In the genomic region with DNA sequence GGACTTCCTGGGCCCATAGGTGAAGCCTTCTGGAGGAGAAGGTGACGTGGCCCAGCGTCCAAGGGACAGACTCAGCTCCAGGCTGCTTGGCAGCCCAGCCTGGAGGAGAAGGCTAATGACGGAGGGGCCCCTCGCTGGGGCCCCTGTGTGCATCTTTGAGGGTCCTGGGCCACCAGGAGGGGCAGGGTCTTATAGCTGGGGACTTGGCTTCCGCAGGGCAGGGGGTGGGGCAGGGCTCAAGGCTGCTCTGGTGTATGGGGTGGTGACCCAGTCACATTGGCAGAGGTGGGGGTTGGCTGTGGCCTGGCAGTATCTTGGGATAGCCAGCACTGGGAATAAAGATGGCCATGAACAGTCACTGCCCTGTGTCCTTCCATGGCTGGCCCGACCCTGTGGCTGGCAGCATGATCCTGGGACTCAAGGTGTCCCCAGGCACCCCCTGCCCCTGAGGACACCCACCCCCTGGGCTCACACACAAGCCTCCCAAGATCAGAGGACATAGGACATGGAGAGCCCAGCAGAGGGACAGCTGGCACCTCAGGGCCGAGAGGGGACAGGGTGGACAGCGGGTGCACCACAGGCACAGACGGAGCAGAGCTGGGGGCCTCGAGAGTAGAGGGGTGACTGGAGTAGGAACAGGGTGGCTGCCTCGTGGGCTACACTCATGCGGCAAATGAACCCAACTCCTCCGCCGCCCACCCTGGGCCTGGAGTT, we compare ENCODE assay signal across 20 cellular contexts. TPM values are rescaled to one million over a fixed set of nuclear protein-coding genes. Genes with fewer than 3 reads are reported as not detected.
A peak's percentile ranks its signal among the peaks of the same experiment; 100 is the strongest.
DNase-seq lines count a peak whose midpoint lies in the region; ATAC-seq and TF ChIP-seq lines count a peak whose summit lies in the region.
"Had no signal": no experiment of that assay in that cellular context is flagged by ENCODE, and none has a peak within 500 bp of the region (broad histone marks: within the 10 kb centered on the region; RNA-seq: fewer than 3 reads in every experiment).

No MANE protein-coding gene starts in this region.

- H3K79me2 ChIP-seq in mammary epithelial cell (ENCODE audit: insufficient read depth, low read length), result peaks cover 32% of the 10 kb centered on the region

- peaks cover 2% of the 10 kb centered on the region for H3K27me3 Mint-ChIP-seq in activated CD4-positive, alpha-beta T cell treated with anti-CD3 and anti-CD28 coated beads, Interleukin-2, amount 10 ng/mL, durations not matched to agents 7 days and 5 days
- H3K27me3 Mint-ChIP-seq: activated CD8-positive, alpha-beta memory T cell treated with anti-CD3 and anti-CD28 coated beads, Interleukin-2, amount 10 ng/mL, durations not matched to agents 7 days and 5 days; CD4-positive, CD25-positive, alpha-beta regulatory T cell; stimulated activated naive CD8-positive, alpha-beta T cell treated with anti-CD3 and anti-CD28 coated beads, Interleukin-15, amount 100 ng/mL, for 72 hours had no signal

- TF ChIP-seq CTCF in mammary epithelial cell (conservative IDR thresholded peaks at IDR 0.05 in 1 of 2, IDR thresholded peaks at IDR 0.05 in 1 of 2; ENCODE audit: extremely low read depth in 1 of 2, insufficient read depth in 1 of 2, low read depth in 1 of 2, low read length in 2 of 2), result no peak
- no peak for TF ChIP-seq CTCF in sigmoid colon (IDR thresholded peaks at IDR 0.05)
- TF ChIP-seq CTCF in uterus (IDR thresholded peaks at IDR 0.05), result no peak

- peak overlapping the region; percentile 64 for H3K27ac Mint-ChIP-seq in activated CD4-positive, alpha-beta T cell treated with anti-CD3 and anti-CD28 coated beads, Interleukin-2, amount 10 ng/mL, durations not matched to agents 7 days and 5 days
- H3K27ac Mint-ChIP-seq: activated CD8-positive, alpha-beta memory T cell treated with anti-CD3 and anti-CD28 coated beads, Interleukin-2, amount 10 ng/mL, durations not matched to agents 7 days and 5 days had no signal

- peaks cover 6% of the 10 kb centered on the region for H4K20me1 ChIP-seq in mammary epithelial cell (ENCODE audit: insufficient read depth, low read length)

- POLR2A ChIA-PET in activated CD4-positive, alpha-beta T cell treated with anti-CD3 and anti-CD28 coated beads, Interleukin-2, amount 10 ng/mL, durations not matched to agents 7 days and 5 days (lab: Charles Lee), result no interaction called here

- in situ Hi-C loops in mammary epithelial cell (cut with MboI; ENCODE audit: low sequenced_read_pairs in 2 of 2), result no loop called here

- H3K4me3 ChIP-seq in mammary epithelial cell (replicated peaks in 1 of 3; ENCODE audit: insufficient read depth in 1 of 3, low read depth in 2 of 3, low read length in 3 of 3), result no peak overlapping the region
- no peak overlapping the region for H3K4me3 ChIP-seq in sigmoid colon
- H3K4me3 ChIP-seq in uterus, result no peak overlapping the region
- H3K4me3 ChIP-seq: left lung, upper lobe of right lung had no signal

- intact Hi-C loops in mammary epithelial cell (cut with micrococcal nuclease), result no loop called here
- intact Hi-C loops in sigmoid colon (cut with DNase I), result loop anchor here (5.0 kb wide), 1 partner anchor 197 kb away; a partner anchor contains a TSS
- intact Hi-C loops in uterus (cut with DNase I; ENCODE audit: low total_unique reads), result no loop called here

- WGBS in mammary epithelial cell (ENCODE audit: low coverage, missing lambda C conversion rate), result 89% methylated on average over 11 of the region's 14 CpGs
- 90% methylated on average over 14 of the region's 14 CpGs for WGBS in sigmoid colon, 2 donors

- no peaks in the 10 kb centered on the region for H3K9me3 ChIP-seq in mammary epithelial cell (replicated peaks; ENCODE audit: insufficient read depth, low read length)
- H3K9me3 ChIP-seq in sigmoid colon, result no peaks in the 10 kb centered on the region
- H3K9me3 ChIP-seq in uterus, result no peaks in the 10 kb centered on the region
- H3K9me3 ChIP-seq: upper lobe of right lung had no signal

- CTCF ChIA-PET in activated CD4-positive, alpha-beta T cell treated with anti-CD3 and anti-CD28 coated beads, Interleukin-2, amount 10 ng/mL, durations not matched to agents 7 days and 5 days (lab: Charles Lee), result interaction anchor here (1.1 to 3.3 kb wide), 3 partner anchors 8 to 113 kb away, joined by 3 to 17 read pairs (median 4); no protein-coding TSS in a partner anchor
- CTCF ChIA-PET in mammary epithelial cell (lab: Charles Lee; ENCODE audit: low non-redundant PET), result no interaction called here

- DNase-seq in activated CD4-positive, alpha-beta T cell treated with anti-CD3 and anti-CD28 coated beads, Interleukin-2, amount 10 ng/mL, durations not matched to agents 7 days and 5 days, result no peak
- no peak for DNase-seq in activated CD4-positive, alpha-beta T cell treated with anti-CD3 and anti-CD28 coated beads, Interleukin-2, amount 50 U/mL, for 48 hours
- DNase-seq in mammary epithelial cell (no peak), sigmoid colon (peak; percentile 62), uterus (no peak)
- DNase-seq: activated CD4-positive, CD25-positive, alpha-beta regulatory T cell treated with anti-CD3 and anti-CD28 coated beads, Interleukin-2, amount 50 U/mL, for 72 hours; activated CD8-positive, alpha-beta memory T cell treated with anti-CD3 and anti-CD28 coated beads, Interleukin-2, amount 10 ng/mL, durations not matched to agents 7 days and 5 days; activated effector memory CD4-positive, alpha-beta T cell treated with anti-CD3 and anti-CD28 coated beads, Interleukin-2, amount 50 U/mL, for 16 hours; CD4-positive, CD25-positive, alpha-beta regulatory T cell; foreskin melanocyte; naive B cell; NCI-H1930; SHP77; stimulated activated CD4-positive, alpha-beta T cell treated with anti-CD3 and anti-CD28 coated beads, Interleukin-15, amount 100 ng/mL, for 24 hours; stimulated activated naive CD8-positive, alpha-beta T cell treated with anti-CD3 and anti-CD28 coated beads, Interleukin-15, amount 100 ng/mL, for 72 hours; T-helper 9 cell; upper lobe of right lung had no signal

- H3K27me3 ChIP-seq in mammary epithelial cell (ENCODE audit: insufficient read depth, low read length), result no peaks in the 10 kb centered on the region
- peaks cover 0 to 15% (median 14%) of the 10 kb centered on the region in 3 donors for H3K27me3 ChIP-seq in sigmoid colon
- H3K27me3 ChIP-seq in uterus, result no peaks in the 10 kb centered on the region
- H3K27me3 ChIP-seq: left lung, upper lobe of right lung had no signal

- TF ChIP-seq EP300 in sigmoid colon (IDR thresholded peaks at IDR 0.05), result no peak

- no peak for TF ChIP-seq POLR2A in sigmoid colon (IDR thresholded peaks at IDR 0.05)
- TF ChIP-seq POLR2A in uterus (IDR thresholded peaks at IDR 0.05), result no peak

- H3K36me3 ChIP-seq in mammary epithelial cell (ENCODE audit: insufficient read depth, low read length), result peaks cover 12% of the 10 kb centered on the region
- H3K36me3 ChIP-seq in sigmoid colon, result no peaks in the 10 kb centered on the region
- no peaks in the 10 kb centered on the region for H3K36me3 ChIP-seq in uterus
- H3K36me3 ChIP-seq: upper lobe of right lung had no signal

- TSS peak; percentile 92 for BruUV-seq in mammary epithelial cell (replicated peaks; lab: Mats Ljungman, UMichigan)

- H3K27ac ChIP-seq in mammary epithelial cell (ENCODE audit: insufficient read depth, low read depth, low read length) (no peak overlapping the region), sigmoid colon (peak overlapping the region in 1 of 4 donors; percentile 73), uterus (no peak overlapping the region)
- H3K27ac ChIP-seq: left lung, upper lobe of right lung had no signal

- peaks cover 11% of the 10 kb centered on the region for H3K4me1 Mint-ChIP-seq in activated CD4-positive, alpha-beta T cell treated with anti-CD3 and anti-CD28 coated beads, Interleukin-2, amount 10 ng/mL, durations not matched to agents 7 days and 5 days

- no peak overlapping the region for H3K4me2 ChIP-seq in mammary epithelial cell (ENCODE audit: insufficient read depth, low read depth, low read length)

- H2AFZ ChIP-seq in mammary epithelial cell (ENCODE audit: low read depth, low read length), result no peak overlapping the region

- H3K4me3 Mint-ChIP-seq in activated CD4-positive, alpha-beta T cell treated with anti-CD3 and anti-CD28 coated beads, Interleukin-2, amount 10 ng/mL, durations not matched to agents 7 days and 5 days, result no peak overlapping the region
- H3K4me3 Mint-ChIP-seq: activated CD8-positive, alpha-beta memory T cell treated with anti-CD3 and anti-CD28 coated beads, Interleukin-2, amount 10 ng/mL, durations not matched to agents 7 days and 5 days had no signal

- no peak overlapping the region for H3K9ac ChIP-seq in mammary epithelial cell (ENCODE audit: insufficient read depth, low read length)

- dilution Hi-C loops in mammary epithelial cell (cut with HindIII; ENCODE audit: low sequenced_read_pairs), result no loop called here

- peaks cover 2% of the 10 kb centered on the region for H3K36me3 Mint-ChIP-seq in activated CD4-positive, alpha-beta T cell treated with anti-CD3 and anti-CD28 coated beads, Interleukin-2, amount 10 ng/mL, durations not matched to agents 7 days and 5 days (ENCODE audit: low read depth)
- H3K36me3 Mint-ChIP-seq: activated CD8-positive, alpha-beta memory T cell treated with anti-CD3 and anti-CD28 coated beads, Interleukin-2, amount 10 ng/mL, durations not matched to agents 7 days and 5 days; CD4-positive, CD25-positive, alpha-beta regulatory T cell; naive B cell had no signal

- H3K4me1 ChIP-seq in mammary epithelial cell (ENCODE audit: insufficient read depth, low read length) (peaks cover 11% of the 10 kb centered on the region), sigmoid colon (peaks cover 0 to 27% (median 19%) of the 10 kb centered on the region in 4 donors), uterus (peaks cover 0 to 10% of the 10 kb centered on the region in 2 donors)

- no peaks in the 10 kb centered on the region for H3K9me3 Mint-ChIP-seq in activated CD4-positive, alpha-beta T cell treated with anti-CD3 and anti-CD28 coated beads, Interleukin-2, amount 10 ng/mL, durations not matched to agents 7 days and 5 days
- H3K9me3 Mint-ChIP-seq: CD4-positive, CD25-positive, alpha-beta regulatory T cell; naive B cell had no signal

- ATAC-seq in GM21723 (IDR thresholded peaks at IDR 0.05; ENCODE audit: unreplicated experiment), result no peak
- ATAC-seq: activated CD8-positive, alpha-beta memory T cell treated with anti-CD3 and anti-CD28 coated beads, Interleukin-2, amount 10 ng/mL, durations not matched to agents 7 days and 5 days; left lung; stimulated activated naive CD8-positive, alpha-beta T cell treated with anti-CD3 and anti-CD28 coated beads, Interleukin-15, amount 100 ng/mL, for 72 hours; upper lobe of right lung had no signal

RNA-seq across cellular contexts. Expression of a gene that starts 10.1 kb away (rescaled TPM):
- total RNA-seq in activated CD4-positive, alpha-beta T cell treated with anti-CD3 and anti-CD28 coated beads, Interleukin-2, amount 10 ng/mL, durations not matched to agents 7 days and 5 days, result 100 to 1,000 TPM; 226 to 255 TPM
- total RNA-seq in mammary epithelial cell (1 to 10 TPM; 1.8 to 5.4 TPM), sigmoid colon (10 to 100 TPM; 51.0 to 70.9 (median 53.1) TPM), uterus (10 to 100 TPM; 13.3 to 61.5 (median 38.4) TPM)
- polyA plus RNA-seq in mammary epithelial cell (1.6 TPM), sigmoid colon (100 to 1,000 TPM in 1 of 3 donors, 10 to 100 TPM in 2; 46.8 to 122 (median 50.2) TPM)
- not detected for polyA minus RNA-seq in mammary epithelial cell

RNA-seq across cellular contexts. Expression of a gene that starts 10.7 kb away (rescaled TPM):
- not detected for total RNA-seq in activated CD4-positive, alpha-beta T cell treated with anti-CD3 and anti-CD28 coated beads, Interleukin-2, amount 10 ng/mL, durations not matched to agents 7 days and 5 days
- total RNA-seq in mammary epithelial cell, result 100 to 1,000 TPM; 248 to 274 TPM
- polyA plus RNA-seq in mammary epithelial cell, result 149 TPM
- polyA minus RNA-seq in mammary epithelial cell, result 62.8 TPM
- total RNA-seq in sigmoid colon, result under 1 TPM in 2 of 4 donors, not detected in 2; 0.27 to 0.71 TPM
- 100 to 1,000 TPM in 1 of 3 donors, 10 to 100 TPM in 2; 57.1 to 140 (median 86.7) TPM for polyA plus RNA-seq in sigmoid colon
- total RNA-seq in uterus, result 1 to 10 TPM in 2 of 4 donors, under 1 TPM in 1, not detected in 1; 0.46 to 5.1 (median 1.5) TPM

RNA-seq across cellular contexts. Expression of a gene that starts 35.4 kb away (rescaled TPM):
- 1 to 10 TPM; 1.5 to 1.6 TPM for total RNA-seq in activated CD4-positive, alpha-beta T cell treated with anti-CD3 and anti-CD28 coated beads, Interleukin-2, amount 10 ng/mL, durations not matched to agents 7 days and 5 days
- total RNA-seq in mammary epithelial cell, result 10 to 100 TPM in 1 of 2 donors, 1 to 10 TPM in 1; 1.5 to 16.2 TPM
- polyA plus RNA-seq in mammary epithelial cell, result 7.6 TPM
- polyA minus RNA-seq in mammary epithelial cell, result 5.0 TPM
- total RNA-seq in sigmoid colon, result 1 to 10 TPM; 1.4 to 9.1 (median 2.7) TPM
- 1 to 10 TPM in 2 of 3 donors, not detected in 1; 7.6 to 7.8 TPM for polyA plus RNA-seq in sigmoid colon
- 10 to 100 TPM in 2 of 4 donors, 1 to 10 TPM in 2; 1.8 to 39.7 (median 19.9) TPM for total RNA-seq in uterus
- polyA plus RNA-seq: CD4-positive, CD25-positive, alpha-beta regulatory T cell had no signal

RNA-seq across cellular contexts. Expression of a gene that starts 37.1 kb away (rescaled TPM):
- total RNA-seq in activated CD4-positive, alpha-beta T cell treated with anti-CD3 and anti-CD28 coated beads, Interleukin-2, amount 10 ng/mL, durations not matched to agents 7 days and 5 days, result 10 to 100 TPM; 88.2 to 94.2 TPM
- total RNA-seq in mammary epithelial cell (10 to 100 TPM; 11.3 to 31.2 TPM), sigmoid colon (1 to 10 TPM in 1 of 4 donors, under 1 TPM in 3; 0.14 to 2.5 (median 0.26) TPM), uterus (1 to 10 TPM in 2 of 4 donors, under 1 TPM in 2; 0.59 to 8.2 (median 1.1) TPM)
- polyA plus RNA-seq in mammary epithelial cell (16.6 TPM), sigmoid colon (100 to 1,000 TPM in 1 of 3 donors, 1 to 10 TPM in 2; 4.2 to 123 (median 6.5) TPM)
- 12.6 TPM for polyA minus RNA-seq in mammary epithelial cell
- total RNA-seq: chondrocyte had no signal

RNA-seq across cellular contexts. Expression of a gene that starts 45.4 kb away (rescaled TPM):
- 10 to 100 TPM; 22.7 to 25.2 TPM for total RNA-seq in activated CD4-positive, alpha-beta T cell treated with anti-CD3 and anti-CD28 coated beads, Interleukin-2, amount 10 ng/mL, durations not matched to agents 7 days and 5 days
- 10 to 100 TPM; 30.8 to 34.5 TPM for total RNA-seq in mammary epithelial cell
- 32.6 TPM for polyA plus RNA-seq in mammary epithelial cell
- polyA minus RNA-seq in mammary epithelial cell, result 41.4 TPM
- 10 to 100 TPM; 30.1 to 76.2 (median 44.6) TPM for total RNA-seq in sigmoid colon
- 10 to 100 TPM in 1 of 3 donors, 1 to 10 TPM in 2; 4.8 to 29.0 (median 6.5) TPM for polyA plus RNA-seq in sigmoid colon
- 10 to 100 TPM; 20.7 to 43.7 (median 22.8) TPM for total RNA-seq in uterus

Comparison
In these comparisons a context has a peak if more than half of its experiments do, and no peak if none do; other contexts are left out.
1. RNA of a gene that starts 10.7 kb away (total RNA-seq): 248 to 274 TPM in mammary epithelial cell; 0.46 to 5.1 TPM in uterus, 0.27 to 0.71 TPM in sigmoid colon and not detected in activated CD4-positive, alpha-beta T cell treated with anti-CD3 and anti-CD28 coated beads, Interleukin-2, amount 10 ng/mL, durations not matched to agents 7 days and 5 days; every median in the first group is over 10 times any median in the second.